10 cellular contexts compared by ENCODE assay signal in the genomic region with DNA sequence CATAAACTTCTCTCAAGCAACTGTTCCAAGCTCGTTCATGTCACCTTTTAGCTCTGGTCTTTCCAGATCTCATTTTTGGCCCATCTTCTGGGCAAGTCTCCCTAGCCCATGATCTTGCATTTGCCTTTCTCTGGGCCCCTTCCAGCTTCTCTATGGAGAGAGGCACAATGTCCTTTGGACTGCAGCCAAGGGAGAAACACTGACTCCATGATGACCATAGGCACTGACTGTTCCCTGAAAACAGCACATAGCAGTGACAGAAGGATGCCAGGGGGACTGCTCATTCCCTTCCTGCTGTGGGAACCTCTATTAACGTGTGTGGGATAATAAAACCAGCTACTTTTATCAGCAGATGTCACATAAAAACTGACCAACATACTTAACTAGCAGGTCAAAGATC.
DNase-seq lines count a peak whose midpoint lies in the region; ATAC-seq and TF ChIP-seq lines count a peak whose summit lies in the region.
"Had no signal": no experiment of that assay in that cellular context is flagged by ENCODE, and none has a peak within 500 bp of the region (broad histone marks: within the 10 kb centered on the region; RNA-seq: fewer than 3 reads in every experiment).

No MANE protein-coding gene starts in this region.

- no peak overlapping the region for H3K27ac Mint-ChIP-seq in stimulated activated naive B cell treated with anti-CD40 and anti-IgM and Interleukin-4, amounts not matched to agents 10 μg/mL and 1 μg/mL and 100 μg/mL, for 72 hours
- H3K27ac Mint-ChIP-seq: natural killer cell treated with Interleukin-12 subunit alpha and Interleukin-12 subunit beta and Interleukin-15 and Interleukin-18, amount 100 ng/mL, for 72 hours had no signal

- POLR2A ChIA-PET in IMR-90 (lab: Charles Lee; ENCODE audit: unreplicated experiment) = no interaction called here

- TF ChIP-seq POLR2A in IMR-90 (IDR thresholded peaks at IDR 0.05; ENCODE audit: low read depth, low read length) = no peak
- TF ChIP-seq POLR2A in breast epithelium (IDR thresholded peaks at IDR 0.05) = no peak
- no peak for TF ChIP-seq POLR2A in right lobe of liver (IDR thresholded peaks at IDR 0.05)

- H3K27ac ChIP-seq in IMR-90 (ENCODE audit: insufficient read depth, low read length) (no peak overlapping the region), breast epithelium (peak overlapping the region; percentile 65 to 89), right lobe of liver (peak overlapping the region; percentile 57 to 74 (median 66)), upper lobe of right lung (no peak overlapping the region)

- H4K20me1 ChIP-seq in IMR-90 (ENCODE audit: insufficient read depth, low read length) = no peaks in the 10 kb centered on the region

- H2BK15ac ChIP-seq in IMR-90 (ENCODE audit: low read depth, low read length) = peak overlapping the region; percentile 5; the same call in 1 of the 3 replicates

- H2BK120ac ChIP-seq in IMR-90 (ENCODE audit: low read depth, low read length) = peak overlapping the region; percentile 29

- peaks cover 7% of the 10 kb centered on the region for H3K9me1 ChIP-seq in IMR-90 (ENCODE audit: insufficient read depth, low read length)

- no peak overlapping the region for H2AK5ac ChIP-seq in IMR-90 (ENCODE audit: low read depth, low read length)

- H3K4me1 ChIP-seq in IMR-90 (ENCODE audit: control insufficient read depth, insufficient read depth, low read length) (peaks cover 3% of the 10 kb centered on the region), breast epithelium (peaks cover 0 to 5% of the 10 kb centered on the region in 2 donors), right lobe of liver (peaks cover 0 to 18% (median 7%) of the 10 kb centered on the region in 4 donors), upper lobe of right lung (no peaks in the 10 kb centered on the region)
- H3K4me1 ChIP-seq: upper lobe of left lung had no signal

- no peak overlapping the region for H3K23ac ChIP-seq in IMR-90 (ENCODE audit: low read depth, low read length)

- H3K4me3 Mint-ChIP-seq in stimulated activated naive B cell treated with anti-CD40 and anti-IgM and Interleukin-4, amounts not matched to agents 10 μg/mL and 1 μg/mL and 100 μg/mL, for 72 hours = no peak overlapping the region
- H3K4me3 Mint-ChIP-seq: central memory CD8-positive, alpha-beta T cell; natural killer cell treated with Interleukin-12 subunit alpha and Interleukin-12 subunit beta and Interleukin-15 and Interleukin-18, amount 100 ng/mL, for 72 hours had no signal

- intact Hi-C loops in IMR-90 (cut with micrococcal nuclease) = no loop called here
- intact Hi-C loops in breast epithelium (cut with DNase I; ENCODE audit: low total_unique reads) = loop anchor here (2.0 kb wide), 1 partner anchor 60 kb away; no protein-coding TSS in a partner anchor
- intact Hi-C loops in right lobe of liver (cut with DNase I) = no loop called here
- intact Hi-C loops in upper lobe of right lung (cut with DNase I) = no loop called here

- H3K4ac ChIP-seq in IMR-90 (ENCODE audit: low read depth, low read length) = peak overlapping the region; percentile 46

- peak overlapping the region in 1 of 2 experiments; percentile 7; a peak in 2 of 4 replicates for H4K8ac ChIP-seq in IMR-90 (ENCODE audit: low read depth in 2 of 2, low read length in 2 of 2)

- H4K91ac ChIP-seq in IMR-90 (ENCODE audit: insufficient read depth, low read depth, low read length) = peak overlapping the region; percentile 5; the same call in 1 of the 2 replicates

- peak overlapping the region; percentile 50 for H2BK20ac ChIP-seq in IMR-90 (ENCODE audit: low read depth, low read length)

- peaks cover 0 to 4% of the 10 kb centered on the region in 2 donors for H3K4me1 Mint-ChIP-seq in stimulated activated naive B cell treated with anti-CD40 and anti-IgM and Interleukin-4, amounts not matched to agents 10 μg/mL and 1 μg/mL and 100 μg/mL, for 72 hours
- H3K4me1 Mint-ChIP-seq: central memory CD8-positive, alpha-beta T cell had no signal

- CTCF ChIA-PET in IMR-90 (lab: Yijun Ruan, JAX) = no interaction called here

- H3K36me3 ChIP-seq in IMR-90 (ENCODE audit: control insufficient read depth, insufficient read depth, low read length) (no peaks in the 10 kb centered on the region), breast epithelium (no peaks in the 10 kb centered on the region), right lobe of liver (no peaks in the 10 kb centered on the region), upper lobe of right lung (no peaks in the 10 kb centered on the region)
- H3K36me3 ChIP-seq: upper lobe of left lung had no signal

- no peaks in the 10 kb centered on the region for H3K79me1 ChIP-seq in IMR-90 (ENCODE audit: low read depth in 1 of 2, low read length in 2 of 2)

- no peak overlapping the region for H2AFZ ChIP-seq in IMR-90 (replicated peaks; ENCODE audit: low read length, poor library complexity)

- ATAC-seq in IMR-90 (ENCODE audit: low read depth) = peak; percentile 43
- ATAC-seq in right lobe of liver = peak; percentile 55 to 86 (median 70)
- peak; percentile 46 for ATAC-seq in upper lobe of right lung
- ATAC-seq in GM18519 (IDR thresholded peaks at IDR 0.05; ENCODE audit: low FRiP score, unreplicated experiment) = no peak
- ATAC-seq in stimulated activated naive B cell treated with anti-CD40 and anti-IgM and Interleukin-4, amounts not matched to agents 10 μg/mL and 1 μg/mL and 100 μg/mL, for 72 hours (replicated peaks) = no peak

- in situ Hi-C loops in IMR-90 (cut with MboI; ENCODE audit: low sequenced_read_pairs) = no loop called here

- no peak overlapping the region for H3K56ac ChIP-seq in IMR-90 (ENCODE audit: extremely low read depth, insufficient read depth, low read length)

- H3K18ac ChIP-seq in IMR-90 (ENCODE audit: low read depth, low read length) = peak overlapping the region; percentile 18; the same call in 1 of the 2 replicates

- no peaks in the 10 kb centered on the region for H3K27me3 Mint-ChIP-seq in stimulated activated naive B cell treated with anti-CD40 and anti-IgM and Interleukin-4, amounts not matched to agents 10 μg/mL and 1 μg/mL and 100 μg/mL, for 72 hours
- H3K27me3 Mint-ChIP-seq: central memory CD8-positive, alpha-beta T cell; natural killer cell treated with Interleukin-12 subunit alpha and Interleukin-12 subunit beta and Interleukin-15 and Interleukin-18, amount 100 ng/mL, for 72 hours had no signal

- H3K14ac ChIP-seq in IMR-90 (replicated peaks; ENCODE audit: low read depth, low read length) = no peak overlapping the region

- no peaks in the 10 kb centered on the region for H3K9me3 ChIP-seq in IMR-90 (ENCODE audit: control insufficient read depth, insufficient read depth, low read length)
- no peaks in the 10 kb centered on the region for H3K9me3 ChIP-seq in breast epithelium
- H3K9me3 ChIP-seq in right lobe of liver = no peaks in the 10 kb centered on the region
- H3K9me3 ChIP-seq in upper lobe of right lung = no peaks in the 10 kb centered on the region
- H3K9me3 ChIP-seq: upper lobe of left lung had no signal

- no peak for TF ChIP-seq CTCF in IMR-90 (conservative IDR thresholded peaks at IDR 0.05; ENCODE audit: low read depth, low read length)
- no peak for TF ChIP-seq CTCF in breast epithelium (IDR thresholded peaks at IDR 0.05)
- no peak for TF ChIP-seq CTCF in right lobe of liver (IDR thresholded peaks at IDR 0.05)
- TF ChIP-seq CTCF in upper lobe of right lung (IDR thresholded peaks at IDR 0.05) = no peak

- H3K27me3 ChIP-seq in IMR-90 (ENCODE audit: control insufficient read depth, insufficient read depth, low read length) (no peaks in the 10 kb centered on the region), breast epithelium (no peaks in the 10 kb centered on the region), right lobe of liver (no peaks in the 10 kb centered on the region), upper lobe of right lung (no peaks in the 10 kb centered on the region)
- H3K27me3 ChIP-seq: upper lobe of left lung had no signal

- no peak overlapping the region for H3K9ac ChIP-seq in IMR-90 (ENCODE audit: low read depth, low read length)

- DNase-seq in IMR-90 = peak; percentile 81
- peak in 1 of 2 donors; percentile 86 for DNase-seq in breast epithelium (ENCODE audit: low spot score in 2 of 2)
- peak in 2 of 3 donors; percentile 47 to 83 for DNase-seq in right lobe of liver
- DNase-seq in upper lobe of right lung = no peak
- DNase-seq in stimulated activated naive B cell treated with anti-CD40 and anti-IgM and Interleukin-4, amounts not matched to agents 10 μg/mL and 1 μg/mL and 100 μg/mL, for 72 hours = no peak
- DNase-seq in NCI-H2107 treated with DMSO at 0.1 percent for 48 hours (lab: John Stamatoyannopoulos, UW; ENCODE audit: unreplicated experiment) = no peak

- H4K5ac ChIP-seq in IMR-90 (ENCODE audit: low read depth, low read length) = no peak overlapping the region

- BruUV-seq in IMR-90 (replicated peaks; lab: Mats Ljungman, UMichigan) = no TSS peak

- no peaks in the 10 kb centered on the region for H3K36me3 Mint-ChIP-seq in stimulated activated naive B cell treated with anti-CD40 and anti-IgM and Interleukin-4, amounts not matched to agents 10 μg/mL and 1 μg/mL and 100 μg/mL, for 72 hours
- H3K36me3 Mint-ChIP-seq: natural killer cell treated with Interleukin-12 subunit alpha and Interleukin-12 subunit beta and Interleukin-15 and Interleukin-18, amount 100 ng/mL, for 72 hours had no signal

- dilution Hi-C loops in IMR-90 (cut with HindIII; ENCODE audit: low sequenced_read_pairs, unreplicated experiment) = no loop called here

- peak overlapping the region; percentile 3 for H2BK5ac ChIP-seq in IMR-90 (ENCODE audit: low read depth, low read length, poor library complexity, severe bottlenecking)

- H2AK9ac ChIP-seq in IMR-90 (replicated peaks; ENCODE audit: low read depth, low read length, poor library complexity) = no peak overlapping the region

- no peak for TF ChIP-seq RAD21 in IMR-90 (IDR thresholded peaks at IDR 0.05; ENCODE audit: low read length)

- no peak overlapping the region for H3K4me3 ChIP-seq in IMR-90 (ENCODE audit: insufficient read depth, low read depth, low read length)
- no peak overlapping the region for H3K4me3 ChIP-seq in breast epithelium
- H3K4me3 ChIP-seq in right lobe of liver = no peak overlapping the region
- H3K4me3 ChIP-seq in upper lobe of right lung = no peak overlapping the region
- H3K4me3 ChIP-seq: upper lobe of left lung had no signal

- H3K9me3 Mint-ChIP-seq in stimulated activated naive B cell treated with anti-CD40 and anti-IgM and Interleukin-4, amounts not matched to agents 10 μg/mL and 1 μg/mL and 100 μg/mL, for 72 hours = no peaks in the 10 kb centered on the region
- H3K9me3 Mint-ChIP-seq: natural killer cell treated with Interleukin-12 subunit alpha and Interleukin-12 subunit beta and Interleukin-15 and Interleukin-18, amount 100 ng/mL, for 72 hours had no signal

- 0% methylated on average over 1 of the region's 2 CpGs; no CpG with 5 or more reads in 1 of the 2 experiments for WGBS in IMR-90 (ENCODE audit: extremely low coverage in 2 of 2, insufficient read length in 1 of 2), 2 experiments
- WGBS in right lobe of liver (ENCODE audit: insufficient coverage, low coverage, low lambda C conversion rate, missing lambda C conversion rate) = 22% methylated on average over 2 of the region's 2 CpGs

- H3K4me2 ChIP-seq in IMR-90 (ENCODE audit: low read depth, low read length) = no peak overlapping the region

TF ChIP-seq in IMR-90, 13 proteins besides CTCF, POLR2A, EP300 and RAD21 (continues in another document):
- TF ChIP-seq CEBPB (IDR thresholded peaks at IDR 0.05; ENCODE audit: low read depth, low read length) (no peak), MXI1 (IDR thresholded peaks at IDR 0.05; ENCODE audit: borderline replicate concordance, low read depth, low read length) (no peak)

Comparison
In these comparisons a context has a peak if more than half of its experiments do, and no peak if none do; other contexts are left out.
1. ATAC-seq: peak in IMR-90 (single experiment), right lobe of liver (4 of 4) and upper lobe of right lung (single experiment); none in GM18519 (single experiment) and stimulated activated naive B cell treated with anti-CD40 and anti-IgM and Interleukin-4, amounts not matched to agents 10 μg/mL and 1 μg/mL and 100 μg/mL, for 72 hours (0 of 2).
2. DNase-seq: peak in IMR-90 (single experiment) and right lobe of liver (2 of 3); none in upper lobe of right lung (single experiment), stimulated activated naive B cell treated with anti-CD40 and anti-IgM and Interleukin-4, amounts not matched to agents 10 μg/mL and 1 μg/mL and 100 μg/mL, for 72 hours (single experiment) and NCI-H2107 treated with DMSO at 0.1 percent for 48 hours (single experiment).
3. H3K27ac ChIP-seq: peak in breast epithelium (2 of 2) and right lobe of liver (3 of 3); none in IMR-90 (single experiment) and upper lobe of right lung (single experiment).